ENCODE assay signal across 8 cellular contexts in the genomic region with DNA sequence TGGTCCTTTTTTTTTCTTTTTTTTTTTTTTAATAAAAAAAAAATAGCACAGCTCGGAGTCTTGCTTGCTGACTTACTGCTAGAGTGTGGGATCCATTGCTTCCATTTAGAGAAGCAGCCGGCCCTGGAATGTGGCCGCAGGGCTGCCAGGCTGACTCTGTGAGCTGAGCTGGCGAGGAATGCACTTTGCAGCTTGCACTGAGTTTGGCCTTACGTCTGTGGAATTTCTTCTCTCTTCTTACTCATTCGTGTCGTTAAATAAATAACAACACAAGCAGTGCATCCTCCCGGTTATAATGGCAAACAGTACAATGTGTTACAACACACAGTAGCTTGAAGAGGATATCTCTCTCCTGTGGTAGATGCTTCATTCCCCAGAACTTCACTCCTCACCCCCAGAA.
DNase-seq lines count a peak whose midpoint lies in the region; ATAC-seq and TF ChIP-seq lines count a peak whose summit lies in the region.
"Had no signal": no experiment of that assay in that cellular context is flagged by ENCODE, and none has a peak within 500 bp of the region (broad histone marks: within the 10 kb centered on the region; RNA-seq: fewer than 3 reads in every experiment).

No MANE protein-coding gene starts in this region.

- H3K4me3 Mint-ChIP-seq in IgD-negative memory B cell, result peak overlapping the region in 1 of 4 donors; percentile 51
- no peak overlapping the region for H3K4me3 Mint-ChIP-seq in chondrocyte (ENCODE audit: unreplicated experiment)

- H3K9me3 ChIP-seq in osteoblast (ENCODE audit: low read depth, low read length) (no peaks in the 10 kb centered on the region), gastrocnemius medialis (no peaks in the 10 kb centered on the region)

- H3K4me1 Mint-ChIP-seq in IgD-negative memory B cell (peaks cover 63 to 83% (median 77%) of the 10 kb centered on the region in 3 donors), chondrocyte (ENCODE audit: low read depth) (peaks cover 11% of the 10 kb centered on the region)

- H3K9me3 Mint-ChIP-seq in IgD-negative memory B cell, result no peaks in the 10 kb centered on the region
- H3K9me3 Mint-ChIP-seq in chondrocyte (ENCODE audit: low read depth), result no peaks in the 10 kb centered on the region

- no peak for TF ChIP-seq CTCF in chondrocyte (IDR thresholded peaks at IDR 0.05)
- TF ChIP-seq CTCF in osteoblast (IDR thresholded peaks at IDR 0.05; ENCODE audit: extremely low read depth, low read depth, low read length), result no peak
- no peak for TF ChIP-seq CTCF in gastrocnemius medialis (IDR thresholded peaks at IDR 0.05 in 4 of 5, conservative IDR thresholded peaks at IDR 0.05 in 1 of 5)

- H3K27me3 ChIP-seq in osteoblast (ENCODE audit: insufficient read depth, low read length) (no peaks in the 10 kb centered on the region), gastrocnemius medialis (no peaks in the 10 kb centered on the region)

- no peak for TF ChIP-seq POLR2A in gastrocnemius medialis (IDR thresholded peaks at IDR 0.05)

- in situ Hi-C loops in gastrocnemius medialis (cut with MboI; ENCODE audit: low sequenced_read_pairs in 4 of 4), result no loop called here

- H2AFZ ChIP-seq in osteoblast (ENCODE audit: low read length), result no peak overlapping the region

- no peaks in the 10 kb centered on the region for H3K79me2 ChIP-seq in osteoblast (ENCODE audit: insufficient read depth, low read length)

- H3K36me3 Mint-ChIP-seq in IgD-negative memory B cell, result peaks cover 12% of the 10 kb centered on the region
- no peaks in the 10 kb centered on the region for H3K36me3 Mint-ChIP-seq in chondrocyte (ENCODE audit: low read depth)

- no peaks in the 10 kb centered on the region for H3K4me1 ChIP-seq in osteoblast (ENCODE audit: insufficient read depth, low read length)
- H3K4me1 ChIP-seq in gastrocnemius medialis, result no peaks in the 10 kb centered on the region

- intact Hi-C loops in gastrocnemius medialis (cut with DNase I; ENCODE audit: low total_unique reads), result no loop called here

- no peak overlapping the region for H3K4me3 ChIP-seq in osteoblast (ENCODE audit: insufficient read depth, low read length)
- no peak overlapping the region for H3K4me3 ChIP-seq in gastrocnemius medialis

- H3K36me3 ChIP-seq in osteoblast (ENCODE audit: insufficient read depth, low read length), result no peaks in the 10 kb centered on the region
- H3K36me3 ChIP-seq in gastrocnemius medialis, result no peaks in the 10 kb centered on the region

- H3K27me3 Mint-ChIP-seq in IgD-negative memory B cell (no peaks in the 10 kb centered on the region), chondrocyte (ENCODE audit: low read depth) (peaks cover 3% of the 10 kb centered on the region)

- H3K27ac ChIP-seq in osteoblast (ENCODE audit: low read depth, low read length), result no peak overlapping the region
- no peak overlapping the region for H3K27ac ChIP-seq in gastrocnemius medialis

- DNase-seq in chondrocyte (ENCODE audit: low spot score) (no peak), kidney glomerular epithelial cell (lab: John Stamatoyannopoulos, UW) (peak; percentile 86), ureter (ENCODE audit: low spot score) (peak; percentile 50), osteoblast (ENCODE audit: insufficient read length, low spot score, missing footprints) (no peak), gastrocnemius medialis (no peak)
- DNase-seq: NCI-H345 had no signal

- H3K27ac Mint-ChIP-seq in IgD-negative memory B cell (peak overlapping the region in 2 of 3 donors; percentile 59 to 82), chondrocyte (ENCODE audit: unreplicated experiment) (peak overlapping the region; percentile 52)

- no peak overlapping the region for H3K4me2 ChIP-seq in osteoblast (ENCODE audit: insufficient read depth, low read length)

- ATAC-seq in GM19463 (IDR thresholded peaks at IDR 0.05; ENCODE audit: unreplicated experiment), result no peak
- ATAC-seq in gastrocnemius medialis, result no peak

- H4K20me1 ChIP-seq in osteoblast (ENCODE audit: insufficient read depth, low read length), result no peaks in the 10 kb centered on the region

Comparison
In these comparisons a context has a peak if more than half of its experiments do, and no peak if none do; other contexts are left out.
1. DNase-seq: peak in kidney glomerular epithelial cell (single experiment) and ureter (single experiment); none in chondrocyte (single experiment), osteoblast (single experiment) and gastrocnemius medialis (0 of 2).